16 cellular contexts compared by ENCODE assay signal in genomic region chr7:39691821-39692220, GRCh38.
DNase-seq lines count a peak whose midpoint lies in the region; ATAC-seq and TF ChIP-seq lines count a peak whose summit lies in the region.
"Had no signal": no experiment of that assay in that cellular context is flagged by ENCODE, and none has a peak within 500 bp of the region (broad histone marks: within the 10 kb centered on the region; RNA-seq: fewer than 3 reads in every experiment).

No MANE protein-coding gene starts in this region.

- DNase-seq in AG08396 (ENCODE audit: low spot score) (peak; percentile 31), HCT116 (ENCODE audit: low read depth, low spot score) (peak; percentile 13), astrocyte of the cerebellum (ENCODE audit: low read depth) (peak; percentile 13), fibroblast of peridontal ligament (ENCODE audit: extremely low read depth) (peak; percentile 69), ACHN (no peak), NCI-H2107 treated with DMSO at 0.1 percent for 48 hours (lab: John Stamatoyannopoulos, UW; ENCODE audit: unreplicated experiment) (no peak), NCI-H524 treated with DMSO at 0.1 percent for 48 hours (lab: John Stamatoyannopoulos, UW) (no peak)
- DNase-seq: BE2C; DMS 273 treated with DMSO at 0.1 percent for 48 hours; glutamatergic neuron; NCI-H146; SHP77; stimulated activated CD4-positive, alpha-beta T cell treated with anti-CD3 and anti-CD28 coated beads, Interleukin-4, amount 100 ng/mL, for 1 hour; T-helper 17 cell had no signal

- POLR2A ChIA-PET in HCT116 (lab: Charles Lee): no interaction called here

- CTCF ChIA-PET in HCT116 (lab: Charles Lee): no interaction called here

- TF ChIP-seq POLR2A in HCT116 (IDR thresholded peaks at IDR 0.05; ENCODE audit: borderline replicate concordance, extremely low read depth, insufficient read depth, insufficient read length): no peak

- H3K4me3 ChIP-seq in HCT116 (replicated peaks in 1 of 2; ENCODE audit: low read depth in 1 of 2, low read length in 2 of 2): no peak overlapping the region
- no peak overlapping the region for H3K4me3 ChIP-seq in astrocyte of the cerebellum (ENCODE audit: low read depth, low read length)

- RAD21 ChIA-PET in HCT116 (lab: Charles Lee; ENCODE audit: low non-redundant PET in 1 of 2, low total read pairs in 2 of 2, uncharacterized antibody in 2 of 2, unreplicated experiment in 2 of 2): no interaction called here

- no peaks in the 10 kb centered on the region for H3K36me3 ChIP-seq in HCT116 (ENCODE audit: control insufficient read depth in 1 of 2, insufficient read depth in 2 of 2, low read length in 2 of 2)

- peak overlapping the region; percentile 41 for H3K4me2 ChIP-seq in HCT116 (ENCODE audit: low read length)

- intact Hi-C loops in HCT116 (cut with micrococcal nuclease): no loop called here

- no TSS peak for BruUV-seq in HCT116 (replicated peaks; lab: Mats Ljungman, UMichigan)

- no peaks in the 10 kb centered on the region for H3K9me3 ChIP-seq in HCT116 (ENCODE audit: control insufficient read depth in 1 of 2, insufficient read depth in 1 of 2, low read depth in 1 of 2, low read length in 2 of 2)
- H3K9me3 ChIP-seq: BE2C had no signal

- 0 out of 2 replicates have a peak overlapping the region, but pooled peaks have one; percentile 9 for H3K9ac ChIP-seq in HCT116 (ENCODE audit: low read length)
- H3K9ac ChIP-seq: parathyroid adenoma had no signal

- no peak for TF ChIP-seq CTCF in HCT116 (IDR thresholded peaks at IDR 0.05 in 2 of 3, conservative IDR thresholded peaks at IDR 0.05 in 1 of 3; ENCODE audit: borderline replicate concordance in 1 of 3, insufficient read depth in 1 of 3, low read depth in 2 of 3, low read length in 2 of 3)
- TF ChIP-seq CTCF in astrocyte of the cerebellum (IDR thresholded peaks at IDR 0.05; ENCODE audit: low read depth, low read length, missing control alignments): no peak

- no peak for TF ChIP-seq RAD21 in HCT116 (IDR thresholded peaks at IDR 0.05; ENCODE audit: low read depth)

- no peak overlapping the region for H2AFZ ChIP-seq in HCT116 (ENCODE audit: low read depth, low read length, poor library complexity, severe bottlenecking)
- H2AFZ ChIP-seq: parathyroid adenoma had no signal

- ATAC-seq in HCT116 (0 out of 2 replicates have a peak, but pooled peaks have one; percentile 43), HG03159 (IDR thresholded peaks at IDR 0.05; ENCODE audit: unreplicated experiment) (no peak)
- ATAC-seq: T-helper 17 cell had no signal

- H4K20me1 ChIP-seq in HCT116 (ENCODE audit: insufficient read depth): no peaks in the 10 kb centered on the region

- peak overlapping the region; percentile 8; the same call in 1 of the 2 replicates for H3K27ac ChIP-seq in HCT116 (ENCODE audit: low read depth, low read length)
- H3K27ac ChIP-seq: parathyroid adenoma had no signal

- in situ Hi-C loops in astrocyte of the cerebellum (cut with HindIII; ENCODE audit: low sequenced_read_pairs): no loop called here
- in situ Hi-C loops in ACHN (cut with HindIII; ENCODE audit: low pct_ligation_motif_present, low pct_unique_long_range_greater_than_20kb, low sequenced_read_pairs): no loop called here

- no peaks in the 10 kb centered on the region for H3K9me2 ChIP-seq in HCT116 (ENCODE audit: insufficient read depth)

- peaks cover 14 to 32% of the 10 kb centered on the region in 2 experiments for H3K4me1 ChIP-seq in HCT116 (ENCODE audit: control insufficient read depth in 1 of 2, insufficient read depth in 2 of 2, low read length in 2 of 2)
- H3K4me1 ChIP-seq: BE2C, parathyroid adenoma had no signal

- no peaks in the 10 kb centered on the region for H3K79me2 ChIP-seq in HCT116 (ENCODE audit: insufficient read depth, low read length)
- H3K79me2 ChIP-seq: parathyroid adenoma had no signal

- no peaks in the 10 kb centered on the region for H3K27me3 ChIP-seq in HCT116 (ENCODE audit: insufficient read depth, low read length)
- H3K27me3 ChIP-seq: BE2C had no signal

TF ChIP-seq in HCT116, 20 proteins besides CTCF, POLR2A, EP300 and RAD21:
- no peak for TF ChIP-seq SIN3A (IDR thresholded peaks at IDR 0.05; ENCODE audit: low read depth)
- TF ChIP-seq SRF (IDR thresholded peaks at IDR 0.05; ENCODE audit: low read depth): no peak
- no peak for TF ChIP-seq TCF7L2 (IDR thresholded peaks at IDR 0.05; ENCODE audit: borderline replicate concordance, extremely low read depth, insufficient read depth, insufficient read length)
- TF ChIP-seq JUND (IDR thresholded peaks at IDR 0.05): peak; percentile 35; the same call in 1 of the 2 replicates
- TF ChIP-seq EGR1 (IDR thresholded peaks at IDR 0.05; ENCODE audit: low read depth): no peak
- TF ChIP-seq, protein P1, sequence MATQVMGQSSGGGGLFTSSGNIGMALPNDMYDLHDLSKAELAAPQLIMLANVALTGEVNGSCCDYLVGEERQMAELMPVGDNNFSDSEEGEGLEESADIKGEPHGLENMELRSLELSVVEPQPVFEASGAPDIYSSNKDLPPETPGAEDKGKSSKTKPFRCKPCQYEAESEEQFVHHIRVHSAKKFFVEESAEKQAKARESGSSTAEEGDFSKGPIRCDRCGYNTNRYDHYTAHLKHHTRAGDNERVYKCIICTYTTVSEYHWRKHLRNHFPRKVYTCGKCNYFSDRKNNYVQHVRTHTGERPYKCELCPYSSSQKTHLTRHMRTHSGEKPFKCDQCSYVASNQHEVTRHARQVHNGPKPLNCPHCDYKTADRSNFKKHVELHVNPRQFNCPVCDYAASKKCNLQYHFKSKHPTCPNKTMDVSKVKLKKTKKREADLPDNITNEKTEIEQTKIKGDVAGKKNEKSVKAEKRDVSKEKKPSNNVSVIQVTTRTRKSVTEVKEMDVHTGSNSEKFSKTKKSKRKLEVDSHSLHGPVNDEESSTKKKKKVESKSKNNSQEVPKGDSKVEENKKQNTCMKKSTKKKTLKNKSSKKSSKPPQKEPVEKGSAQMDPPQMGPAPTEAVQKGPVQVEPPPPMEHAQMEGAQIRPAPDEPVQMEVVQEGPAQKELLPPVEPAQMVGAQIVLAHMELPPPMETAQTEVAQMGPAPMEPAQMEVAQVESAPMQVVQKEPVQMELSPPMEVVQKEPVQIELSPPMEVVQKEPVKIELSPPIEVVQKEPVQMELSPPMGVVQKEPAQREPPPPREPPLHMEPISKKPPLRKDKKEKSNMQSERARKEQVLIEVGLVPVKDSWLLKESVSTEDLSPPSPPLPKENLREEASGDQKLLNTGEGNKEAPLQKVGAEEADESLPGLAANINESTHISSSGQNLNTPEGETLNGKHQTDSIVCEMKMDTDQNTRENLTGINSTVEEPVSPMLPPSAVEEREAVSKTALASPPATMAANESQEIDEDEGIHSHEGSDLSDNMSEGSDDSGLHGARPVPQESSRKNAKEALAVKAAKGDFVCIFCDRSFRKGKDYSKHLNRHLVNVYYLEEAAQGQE (IDR thresholded peaks at IDR 0.05; ENCODE audit: low read depth): no peak
- TF ChIP-seq EZH2 (IDR thresholded peaks at IDR 0.05): no peak
- no peak for TF ChIP-seq ZFX (IDR thresholded peaks at IDR 0.05)
- TF ChIP-seq FOSL1 (IDR thresholded peaks at IDR 0.05; ENCODE audit: low read depth): peak; percentile 39; the same call in 1 of the 2 replicates
- TF ChIP-seq SP1 (IDR thresholded peaks at IDR 0.05; ENCODE audit: low read depth): peak; percentile 26; the same call in 1 of the 2 replicates
- no peak for TF ChIP-seq YY1 (IDR thresholded peaks at IDR 0.05; ENCODE audit: extremely low read depth, insufficient replicate concordance, low read depth, low read length)
- no peak for TF ChIP-seq EZH2phosphoT487 (IDR thresholded peaks at IDR 0.05; ENCODE audit: borderline replicate concordance)
- no peak for TF ChIP-seq CEBPB (IDR thresholded peaks at IDR 0.05; ENCODE audit: low read depth)
- no peak for TF ChIP-seq CBX3 (IDR thresholded peaks at IDR 0.05; ENCODE audit: low read depth)
- no peak for TF ChIP-seq ELF1 (IDR thresholded peaks at IDR 0.05; ENCODE audit: borderline replicate concordance, low read depth)
- no peak for TF ChIP-seq ZBTB33 (IDR thresholded peaks at IDR 0.05; ENCODE audit: extremely low read depth, insufficient replicate concordance, low read length)
- peak; percentile 17; the same call in 1 of the 2 replicates for TF ChIP-seq MAX (IDR thresholded peaks at IDR 0.05)
- TF ChIP-seq POLR2AphosphoS5 (IDR thresholded peaks at IDR 0.05; ENCODE audit: low read depth, low read length): no peak
- TF ChIP-seq ZNF274 (IDR thresholded peaks at IDR 0.05; ENCODE audit: low read depth, low read length): no peak
- no peak for TF ChIP-seq ATF3 (IDR thresholded peaks at IDR 0.05)

Comparison
In these comparisons a context has a peak if more than half of its experiments do, and no peak if none do; other contexts are left out.
1. DNase-seq: peak in AG08396 (single experiment), HCT116 (single experiment), astrocyte of the cerebellum (single experiment) and fibroblast of peridontal ligament (single experiment); none in ACHN (single experiment), NCI-H2107 treated with DMSO at 0.1 percent for 48 hours (single experiment) and NCI-H524 treated with DMSO at 0.1 percent for 48 hours (single experiment).